ENCODE assay signal across 8 cellular contexts in the genomic region with DNA sequence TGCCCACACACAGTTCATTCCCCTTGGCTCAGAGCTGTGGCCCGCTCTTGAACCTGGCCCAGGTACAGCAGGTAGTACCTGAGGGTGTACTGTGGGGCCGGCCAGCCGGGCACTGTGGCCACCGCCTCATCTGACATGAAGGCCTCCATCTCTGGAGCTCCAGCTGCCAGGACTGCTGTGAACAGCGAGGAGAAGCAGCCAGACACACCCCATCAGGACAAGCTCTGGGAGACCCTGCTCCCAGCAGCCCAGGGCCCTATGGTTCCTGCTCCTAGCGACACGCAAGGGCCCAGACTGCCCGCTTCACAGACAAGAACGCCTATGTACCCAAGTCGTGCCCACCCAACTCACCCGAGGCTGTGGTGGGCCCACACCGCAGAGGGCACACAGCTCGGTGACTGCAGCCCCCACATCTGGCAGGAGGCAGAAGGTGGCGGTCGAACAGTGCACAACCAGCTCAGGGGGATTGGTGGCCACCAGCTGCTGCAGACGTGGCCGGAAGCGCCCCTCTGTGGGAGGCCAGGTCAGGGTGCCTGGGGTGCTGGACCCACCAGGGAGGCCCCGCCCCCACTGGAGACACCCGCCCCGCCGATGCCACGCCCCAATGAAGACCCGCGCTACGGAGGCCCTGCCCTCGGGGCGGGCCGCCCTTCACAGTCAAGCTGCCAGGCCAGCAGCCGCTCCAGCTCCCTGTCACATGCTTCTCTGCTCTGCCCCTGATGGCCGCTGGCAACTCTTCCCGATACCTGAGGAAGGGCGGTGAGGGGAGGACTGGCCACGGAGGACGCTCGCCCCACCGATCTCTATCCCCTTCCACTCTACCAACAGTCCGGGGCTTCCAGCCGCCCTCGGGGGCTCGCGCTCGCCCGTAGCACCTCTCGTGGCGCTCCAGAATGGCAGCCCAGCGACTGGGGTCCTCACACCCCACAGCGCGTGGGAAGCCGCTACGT. TPM values are rescaled to one million over a fixed set of nuclear protein-coding genes. Genes with fewer than 3 reads are reported as not detected.
DNase-seq lines count a peak whose midpoint lies in the region; ATAC-seq, FAIRE-seq and TF ChIP-seq lines count a peak whose summit lies in the region.

No MANE protein-coding gene starts in this region.

- H3K9ac ChIP-seq in NT2/D1 (ENCODE audit: insufficient read length, low read depth): peak overlapping the region; percentile 90

- H3K4me3 ChIP-seq in NT2/D1 (ENCODE audit: insufficient read length, low read depth): peak overlapping the region; percentile 55
- peak overlapping the region; percentile 4 to 75 (median 34) for H3K4me3 ChIP-seq in pancreas

- H3K27me3 Mint-ChIP-seq in activated naive CD8-positive, alpha-beta T cell treated with anti-CD3 and anti-CD28 coated beads for 36 hours: no peaks in the 10 kb centered on the region

- H3K4me1 ChIP-seq in NT2/D1 (ENCODE audit: insufficient read depth, insufficient read length) (peaks cover 40% of the 10 kb centered on the region), pancreas (peaks cover 9 to 21% (median 21%) of the 10 kb centered on the region in 3 donors)

- H3K36me3 ChIP-seq in NT2/D1 (ENCODE audit: insufficient read depth, insufficient read length, low read length) (peaks cover 34% of the 10 kb centered on the region), pancreas (peaks cover 0 to 14% (median 13%) of the 10 kb centered on the region in 3 donors)

- H3K9me3 ChIP-seq in NT2/D1 (ENCODE audit: insufficient read depth, low read length) (no peaks in the 10 kb centered on the region), pancreas (no peaks in the 10 kb centered on the region)

- H3K4me1 Mint-ChIP-seq in activated naive CD8-positive, alpha-beta T cell treated with anti-CD3 and anti-CD28 coated beads for 36 hours: peaks cover 19% of the 10 kb centered on the region

- TF ChIP-seq CTCF in pancreas (IDR thresholded peaks at IDR 0.05): no peak

- peak overlapping the region; percentile 66 for H3K27ac Mint-ChIP-seq in activated naive CD8-positive, alpha-beta T cell treated with anti-CD3 and anti-CD28 coated beads for 36 hours

- ATAC-seq in HG02642 (IDR thresholded peaks at IDR 0.05; ENCODE audit: poor library complexity, unreplicated experiment) (peak; percentile 4), pancreas (peak; percentile 41 to 59 (median 48)), HG03439 (IDR thresholded peaks at IDR 0.05; ENCODE audit: unreplicated experiment) (no peak), HG03342 (IDR thresholded peaks at IDR 0.05; ENCODE audit: unreplicated experiment) (no peak)

- H3K27ac ChIP-seq in pancreas: peak overlapping the region; percentile 68 to 78 (median 74)

- H3K27me3 ChIP-seq in NT2/D1 (ENCODE audit: insufficient read depth, insufficient read length): peaks cover 11% of the 10 kb centered on the region
- no peaks in the 10 kb centered on the region for H3K27me3 ChIP-seq in pancreas

- peak overlapping the region; percentile 74 for H3K4me3 Mint-ChIP-seq in activated naive CD8-positive, alpha-beta T cell treated with anti-CD3 and anti-CD28 coated beads for 36 hours

- DNase-seq in CMK (ENCODE audit: low read depth) (peak; percentile 67), NT2/D1 (ENCODE audit: low read depth, low spot score) (no peak), cardiac septum (ENCODE audit: low spot score) (peak; percentile 87), pancreas (peak; percentile 81 to 89 (median 84))
- peak; percentile 72 for DNase-seq in activated naive CD8-positive, alpha-beta T cell treated with anti-CD3 and anti-CD28 coated beads for 36 hours

- intact Hi-C loops in cardiac septum (cut with DNase I) (no loop called here), pancreas (cut with DNase I) (no loop called here)

- no peak for FAIRE-seq in pancreas (lab: Jason Lieb, UNC)

- WGBS in pancreas, 2 donors: 29 to 31% methylated on average over 42 to 51 of the region's 51 CpGs

- H3K9me3 Mint-ChIP-seq in activated naive CD8-positive, alpha-beta T cell treated with anti-CD3 and anti-CD28 coated beads for 36 hours: no peaks in the 10 kb centered on the region

- peaks cover 20% of the 10 kb centered on the region for H3K36me3 Mint-ChIP-seq in activated naive CD8-positive, alpha-beta T cell treated with anti-CD3 and anti-CD28 coated beads for 36 hours

RNA-seq across cellular contexts. Expression of a gene that starts 1.1 kb away (rescaled TPM):
- total RNA-seq in activated naive CD8-positive, alpha-beta T cell treated with anti-CD3 and anti-CD28 coated beads for 36 hours: 10 to 100 TPM; 74.3 to 82.1 TPM
- total RNA-seq in cardiac septum (110 TPM), pancreas (10 to 100 TPM; 40.1 to 66.1 (median 56.0) TPM)
- 100 to 1,000 TPM in 1 of 2 donors, 10 to 100 TPM in 1; 89.5 to 130 TPM for polyA plus RNA-seq in pancreas

RNA-seq across cellular contexts. Expression of a gene that starts 3.7 kb away (rescaled TPM):
- under 1 TPM; 0.49 to 0.72 TPM for total RNA-seq in activated naive CD8-positive, alpha-beta T cell treated with anti-CD3 and anti-CD28 coated beads for 36 hours
- total RNA-seq in cardiac septum: 1.8 TPM
- total RNA-seq in pancreas: 1 to 10 TPM in 1 of 6 donors, under 1 TPM in 5; 0.28 to 1.0 (median 0.84) TPM
- 1 to 10 TPM; 2.3 to 5.1 TPM for polyA plus RNA-seq in pancreas

RNA-seq across cellular contexts. Expression of a gene that starts 5.0 kb away (rescaled TPM):
- total RNA-seq in activated naive CD8-positive, alpha-beta T cell treated with anti-CD3 and anti-CD28 coated beads for 36 hours: 10 to 100 TPM; 37.2 to 43.0 TPM
- total RNA-seq in cardiac septum: 50.5 TPM
- total RNA-seq in pancreas: 10 to 100 TPM; 25.0 to 40.3 (median 30.9) TPM
- 10 to 100 TPM; 47.4 to 50.2 TPM for polyA plus RNA-seq in pancreas

RNA-seq across cellular contexts. Expression of a gene that starts 11.1 kb away (rescaled TPM):
- total RNA-seq in activated naive CD8-positive, alpha-beta T cell treated with anti-CD3 and anti-CD28 coated beads for 36 hours: 10 to 100 TPM; 20.8 to 21.7 TPM
- 9.1 TPM for total RNA-seq in cardiac septum
- 1 to 10 TPM; 3.5 to 7.5 (median 5.2) TPM for total RNA-seq in pancreas
- 1 to 10 TPM; 7.9 to 8.7 TPM for polyA plus RNA-seq in pancreas

RNA-seq across cellular contexts. Expression of a gene that starts 11.2 kb away (rescaled TPM):
- total RNA-seq in activated naive CD8-positive, alpha-beta T cell treated with anti-CD3 and anti-CD28 coated beads for 36 hours: 100 to 1,000 TPM; 123 to 128 TPM
- total RNA-seq in cardiac septum (102 TPM), pancreas (10 to 100 TPM; 33.5 to 66.2 (median 45.6) TPM)
- 100 to 1,000 TPM; 260 to 265 TPM for polyA plus RNA-seq in pancreas

Comparison
In these comparisons a context has a peak if more than half of its experiments do, and no peak if none do; other contexts are left out.
1. ATAC-seq: peak in HG02642 (single experiment) and pancreas (4 of 4); none in HG03439 (single experiment) and HG03342 (single experiment).